Comparison of ENCODE assay signal across 1 cellular context in genomic region chr1:153626929-153627796, GRCh38.
TF ChIP-seq lines count a peak whose summit lies in the region.

TSS of gene S100A13 (minus strand) at chr1:153627505. CDS start at chr1:153626472, 1,033 bp downstream.

TF ChIP-seq in K562, 482 proteins besides CTCF, POLR2A, EP300 and RAD21 (continued from another document and continues in another):
- TF ChIP-seq THAP7 (CRISPR knock-in tag; IDR thresholded peaks at IDR 0.05) (no peak), ZNF512 (tag; IDR thresholded peaks at IDR 0.05) (no peak), MAFF (IDR thresholded peaks at IDR 0.05; ENCODE audit: low read length) (no peak), FOXM1 (IDR thresholded peaks at IDR 0.05; ENCODE audit: low read depth) (no peak), FOXM1 (CRISPR knock-in tag; IDR thresholded peaks at IDR 0.05; ENCODE audit: low read depth) (no peak), CTCFL (IDR thresholded peaks at IDR 0.05; ENCODE audit: borderline replicate concordance, insufficient read depth, low read depth, low read length, poor library complexity, severe bottlenecking) (peak; percentile 88), KDM4B (IDR thresholded peaks at IDR 0.05; ENCODE audit: borderline replicate concordance in 2 of 2, low read depth in 1 of 2) (no peak), ZNF583 (CRISPR knock-in tag; IDR thresholded peaks at IDR 0.05) (no peak), TAL1 (IDR thresholded peaks at IDR 0.05) (no peak), SP2 (IDR thresholded peaks at IDR 0.05; ENCODE audit: extremely low read depth, low read depth, low read length, poor library complexity, severe bottlenecking) (no peak), AFF4 (CRISPR knock-in tag; IDR thresholded peaks at IDR 0.05) (peak; percentile 62; the same call in 1 of the 2 replicates), FOXO4 (CRISPR knock-in tag; IDR thresholded peaks at IDR 0.05) (no peak), MXI1 (IDR thresholded peaks at IDR 0.05; ENCODE audit: low read depth, low read length) (no peak), TAF15 (IDR thresholded peaks at IDR 0.05; ENCODE audit: low read depth, low read length) (no peak), TRIM25 (IDR thresholded peaks at IDR 0.05; ENCODE audit: borderline replicate concordance) (no peak), NR4A1 (CRISPR knock-in tag; IDR thresholded peaks at IDR 0.05) (no peak), NR4A1 (tag; IDR thresholded peaks at IDR 0.05) (no peak), NFRKB (IDR thresholded peaks at IDR 0.05; ENCODE audit: low read depth) (no peak), MNT (conservative IDR thresholded peaks at IDR 0.05) (peak; percentile 67 to 75; a peak in 3 of 4 replicates), XRCC3 (IDR thresholded peaks at IDR 0.05) (no peak), SIX5 (IDR thresholded peaks at IDR 0.05; ENCODE audit: borderline replicate concordance in 1 of 2, insufficient read depth in 1 of 2, low read depth in 1 of 2, low read length in 2 of 2) (no peak; a peak in 1 of 4 replicates), RBM17 (IDR thresholded peaks at IDR 0.05; ENCODE audit: borderline replicate concordance, low read depth, low read length) (no peak), RFX1 (IDR thresholded peaks at IDR 0.05) (no peak), NFIX (CRISPR knock-in tag; IDR thresholded peaks at IDR 0.05; ENCODE audit: low read depth) (no peak), ZNF586 (CRISPR knock-in tag; conservative IDR thresholded peaks at IDR 0.05) (no peak), KLF16 (IDR thresholded peaks at IDR 0.05) (no peak; the same call in 1 of the 2 replicates), GABPA (tag; conservative IDR thresholded peaks at IDR 0.05; ENCODE audit: low read depth) (no peak), POLR2AphosphoS5 (IDR thresholded peaks at IDR 0.05; ENCODE audit: control insufficient read depth, insufficient read depth, low read depth, low read length) (peak; percentile 65; the same call in 1 of the 2 replicates), HES1 (IDR thresholded peaks at IDR 0.05; ENCODE audit: low read depth) (no peak), SMARCC2 (IDR thresholded peaks at IDR 0.05; ENCODE audit: low read depth) (no peak), CREBBP (IDR thresholded peaks at IDR 0.05; ENCODE audit: low read depth, low read length) (no peak), STAG1 (CRISPR knock-in tag; IDR thresholded peaks at IDR 0.05; ENCODE audit: borderline replicate concordance) (no peak), GTF3C2 (IDR thresholded peaks at IDR 0.05; ENCODE audit: borderline replicate concordance, extremely low read depth, insufficient read length) (no peak), ZMIZ1 (IDR thresholded peaks at IDR 0.05; ENCODE audit: low read depth in 2 of 2, low read length in 2 of 2) (no peak), GABPB2 (CRISPR knock-in tag; conservative IDR thresholded peaks at IDR 0.05) (no peak), ZNF717 (CRISPR knock-in tag; IDR thresholded peaks at IDR 0.05) (no peak)
